In genomic region chr1:93345633-93346471, GRCh38 we compare ENCODE assay signal across 8 cellular contexts. TPM values are rescaled to one million over a fixed set of nuclear protein-coding genes. Genes with fewer than 3 reads are reported as not detected.
A peak's percentile ranks its signal among the peaks of the same experiment; 100 is the strongest.
DNase-seq lines count a peak whose midpoint lies in the region; ATAC-seq and TF ChIP-seq lines count a peak whose summit lies in the region.

TSS of gene DR1 (plus strand) at chr1:93345907. CDS start at chr1:93346646, 739 bp downstream.

- H3K4me3 ChIP-seq in H7 (ENCODE audit: insufficient read depth, low read depth, low read length) (peak within 1 kb of the TSS; percentile 85), fibroblast of the aortic adventitia (ENCODE audit: low read depth, low read length) (peak within 1 kb of the TSS; percentile 88)

- H3K4me1 Mint-ChIP-seq in nephron: peaks cover 25% of the 10 kb centered on the region

- H3K36me3 ChIP-seq in ES-I3 (ENCODE audit: insufficient read depth, low read length): no peaks in the 10 kb centered on the region
- no peaks in the 10 kb centered on the region for H3K36me3 ChIP-seq in H7 (replicated peaks; ENCODE audit: control insufficient read depth, insufficient read depth, low read length)

- no peaks in the 10 kb centered on the region for H3K9me3 Mint-ChIP-seq in nephron

- peak; percentile 98 for TF ChIP-seq POLR2A in Raji (IDR thresholded peaks at IDR 0.05; ENCODE audit: insufficient read depth, low read depth, low read length)

- peak within 1 kb of the TSS; percentile 94 to 99 (median 94) for H3K4me3 Mint-ChIP-seq in nephron

- peak within 1 kb of the TSS; percentile 100 for H3K9ac ChIP-seq in ES-I3 (ENCODE audit: low read depth, low read length)

- TF ChIP-seq CTCF in fibroblast of the aortic adventitia (IDR thresholded peaks at IDR 0.05; ENCODE audit: insufficient read depth, low read length): no peak
- no peak for TF ChIP-seq CTCF in nephron (IDR thresholded peaks at IDR 0.05; ENCODE audit: unreplicated experiment in 3 of 3)

- peak within 1 kb of the TSS; percentile 99 to 100 (median 100) for H3K27ac Mint-ChIP-seq in nephron

- peaks cover 5% of the 10 kb centered on the region; the same call in 1 of the 2 replicates for H3K4me1 ChIP-seq in ES-I3 (ENCODE audit: insufficient read depth, low read length)

- DNase-seq in H7 (peak; percentile 91), M059J (ENCODE audit: low read depth) (peak; percentile 93), fibroblast of the aortic adventitia (ENCODE audit: low read depth) (peak; percentile 95)
- DNase-seq in activated effector memory CD4-positive, alpha-beta T cell treated with anti-CD3 and anti-CD28 coated beads, Interleukin-2, amount 50 U/mL, for 16 hours: peak; percentile 97
- DNase-seq in stimulated activated naive CD8-positive, alpha-beta T cell treated with anti-CD3 and anti-CD28 coated beads, Interleukin-15, Interleukin-2, amounts not matched to agents 100 U/mL and 50 U/mL, for 24 hours: peak; percentile 95

- H3K27me3 Mint-ChIP-seq in nephron (ENCODE audit: low read depth): no peaks in the 10 kb centered on the region

- peak; percentile 85 for ATAC-seq in stimulated activated naive CD8-positive, alpha-beta T cell treated with anti-CD3 and anti-CD28 coated beads, Interleukin-15, Interleukin-2, amounts not matched to agents 100 U/mL and 50 U/mL, for 24 hours

- H3K27me3 ChIP-seq in H7 (ENCODE audit: control insufficient read depth, insufficient read depth, low read length): no peaks in the 10 kb centered on the region

- H3K9me3 ChIP-seq in ES-I3 (ENCODE audit: control insufficient read depth, insufficient read depth, low read length): no peaks in the 10 kb centered on the region

- peaks cover 4% of the 10 kb centered on the region for H3K36me3 Mint-ChIP-seq in nephron (ENCODE audit: low read depth)

RNA-seq across cellular contexts. Expression of gene DR1, which starts in this region (rescaled TPM):
- total RNA-seq in H7 (2014; rRNA removed; shearing (Covaris generic)): 106 and 117 TPM in 2 replicates
- 67.1 and 87.1 TPM in 2 replicates for total RNA-seq in M059J (2014; rRNA removed; shearing (Covaris generic))
- total RNA-seq in fibroblast of the aortic adventitia (ENCODE audit: low replicate concordance): 11.8 and 60.6 TPM in 2 replicates

Comparison
In these comparisons a context has a peak if more than half of its experiments do, and no peak if none do; other contexts are left out.
1. Peak in every context shown above with its lines: DNase-seq, ATAC-seq and H3K4me3 ChIP-seq.